In the genomic region with DNA sequence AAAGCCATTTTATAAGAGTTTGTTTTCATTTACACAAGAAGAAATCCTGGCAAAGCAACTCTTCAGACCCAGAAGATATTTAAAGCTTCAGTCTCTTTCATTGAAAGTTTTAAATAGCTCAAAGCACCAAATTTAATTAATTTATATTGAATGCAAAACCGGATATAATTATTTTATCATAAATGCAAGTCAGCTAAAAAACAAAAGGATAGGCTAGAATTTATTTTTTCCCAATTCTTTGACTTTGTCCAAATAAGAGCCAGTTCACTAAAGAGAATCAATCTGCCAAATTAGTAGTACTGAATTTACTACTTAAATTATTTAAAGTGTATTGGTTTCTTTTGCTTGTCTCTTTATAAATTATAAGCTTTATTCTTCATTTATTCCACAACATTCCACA, we compare ENCODE assay signal across 8 cellular contexts.
"Had no signal": no experiment of that assay in that cellular context is flagged by ENCODE, and none has a peak within 500 bp of the region (broad histone marks: within the 10 kb centered on the region; RNA-seq: fewer than 3 reads in every experiment).

No MANE protein-coding gene starts in this region.

- ATAC-seq: GM23338 had no signal

- H3K27ac ChIP-seq: KMS-11 had no signal

- H3K4me3 ChIP-seq: GM23338 had no signal

- H3K9ac ChIP-seq: KMS-11 had no signal

- DNase-seq: H9, HCEC 1CT, KBM-7 had no signal

- H3K4me2 ChIP-seq: GM23338, KMS-11 had no signal

- H2AFZ ChIP-seq: GM23338 had no signal

- FAIRE-seq: H1, H54, HTR-8/SVneo had no signal
